Comparison of ENCODE assay signal across 10 cellular contexts in genomic region chr22:39292002-39292401, GRCh38. TPM values are rescaled to one million over a fixed set of nuclear protein-coding genes. Genes with fewer than 3 reads are reported as not detected.
A peak's percentile ranks its signal among the peaks of the same experiment; 100 is the strongest.
DNase-seq lines count a peak whose midpoint lies in the region; ATAC-seq and TF ChIP-seq lines count a peak whose summit lies in the region.
"Had no signal": no experiment of that assay in that cellular context is flagged by ENCODE, and none has a peak within 500 bp of the region (broad histone marks: within the 10 kb centered on the region; RNA-seq: fewer than 3 reads in every experiment).

No MANE protein-coding gene starts in this region.

- H3K36me3 ChIP-seq in SJSA1 = no peaks in the 10 kb centered on the region
- H3K36me3 ChIP-seq in heart left ventricle = no peaks in the 10 kb centered on the region
- no peaks in the 10 kb centered on the region for H3K36me3 ChIP-seq in parathyroid adenoma (ENCODE audit: control insufficient read depth, insufficient read depth, low read length)

- H3K27me3 ChIP-seq in SJSA1 (replicated peaks) (no peaks in the 10 kb centered on the region), heart left ventricle (no peaks in the 10 kb centered on the region), parathyroid adenoma (ENCODE audit: control insufficient read depth, insufficient read depth, low read length) (no peaks in the 10 kb centered on the region)

- H3K36me3 Mint-ChIP-seq in activated T-cell treated with anti-CD3 and anti-CD28 coated beads, Interleukin-2, amount 50 U/mL, for 72 hours (ENCODE audit: insufficient read depth in 2 of 2) = no peaks in the 10 kb centered on the region

- H3K4me1 Mint-ChIP-seq in activated T-cell treated with anti-CD3 and anti-CD28 coated beads, Interleukin-2, amount 50 U/mL, for 72 hours (ENCODE audit: low read depth) = peaks cover 8% of the 10 kb centered on the region

- TF ChIP-seq CTCF in 22Rv1 (IDR thresholded peaks at IDR 0.05) = no peak
- no peak for TF ChIP-seq CTCF in heart left ventricle (IDR thresholded peaks at IDR 0.05)
- no peak for TF ChIP-seq CTCF in parathyroid adenoma (IDR thresholded peaks at IDR 0.05)

- ATAC-seq in heart left ventricle = peak in 1 of 4 donors; percentile 2
- ATAC-seq in activated T-cell treated with anti-CD3 and anti-CD28 coated beads, Interleukin-2, amount 50 U/mL, for 72 hours (replicated peaks in 1 of 2) = no peak

- no peaks in the 10 kb centered on the region for H3K79me2 ChIP-seq in parathyroid adenoma

- H3K27ac Mint-ChIP-seq in activated T-cell treated with anti-CD3 and anti-CD28 coated beads, Interleukin-2, amount 50 U/mL, for 72 hours = no peak overlapping the region

- H3K27ac ChIP-seq in 22Rv1 = peak overlapping the region; percentile 72
- H3K27ac ChIP-seq in SJSA1 = peak overlapping the region; percentile 85
- H3K27ac ChIP-seq in heart left ventricle = peak overlapping the region; percentile 47 to 94 (median 84)
- peak overlapping the region; percentile 97 for H3K27ac ChIP-seq in parathyroid adenoma

- no peaks in the 10 kb centered on the region for H3K9me3 Mint-ChIP-seq in activated T-cell treated with anti-CD3 and anti-CD28 coated beads, Interleukin-2, amount 50 U/mL, for 72 hours

- H3K4me1 ChIP-seq in SJSA1 (replicated peaks) (peaks cover 52% of the 10 kb centered on the region), heart left ventricle (peaks cover 18 to 48% (median 34%) of the 10 kb centered on the region in 12 donors), parathyroid adenoma (peaks cover 35% of the 10 kb centered on the region)

- DNase-seq in SJSA1 (ENCODE audit: low read depth in 1 of 2, low spot score in 2 of 2) (peak in 1 of 2 experiments; percentile 92), heart left ventricle (no peak), NCI-H2171 treated with DMSO at 0.1 percent for 48 hours (lab: John Stamatoyannopoulos, UW) (no peak), DMS79 treated with DMSO at 0.1 percent for 48 hours (lab: John Stamatoyannopoulos, UW) (no peak), HUDEP-2 (lab: John Stamatoyannopoulos, UW; ENCODE audit: unreplicated experiment in 76 of 76) (no peak)
- no peak for DNase-seq in activated T-cell treated with anti-CD3 and anti-CD28 coated beads, Interleukin-2, amount 50 U/mL, for 72 hours
- DNase-seq: activated CD4-positive, CD25-positive, alpha-beta regulatory T cell; activated naive CD4-positive, alpha-beta T cell treated with Interleukin-2 at 50 U/mL for 16 hours had no signal

- H2AFZ ChIP-seq in parathyroid adenoma = peak overlapping the region; percentile 64

- H3K9ac ChIP-seq in parathyroid adenoma = no peak overlapping the region

- H3K27me3 Mint-ChIP-seq in activated T-cell treated with anti-CD3 and anti-CD28 coated beads, Interleukin-2, amount 50 U/mL, for 72 hours (ENCODE audit: low read depth) = peaks cover 5% of the 10 kb centered on the region

- peak overlapping the region; percentile 43 for H3K4me2 ChIP-seq in parathyroid adenoma (ENCODE audit: low read length)

- H3K9me3 ChIP-seq in SJSA1 (replicated peaks) (no peaks in the 10 kb centered on the region), heart left ventricle (no peaks in the 10 kb centered on the region), parathyroid adenoma (ENCODE audit: control insufficient read depth, low read length) (no peaks in the 10 kb centered on the region)

- intact Hi-C loops in heart left ventricle (cut with DNase I) = loop anchor here in 5 of 10 donors (2.0 to 5.0 kb wide), 4 partner anchors 13 to 55 kb away; partner anchors contain the start of gene PDGFB (in 2 of the 5)

- no peak overlapping the region for H3K4me3 ChIP-seq in SJSA1
- no peak overlapping the region for H3K4me3 ChIP-seq in heart left ventricle
- peak overlapping the region; percentile 20 for H3K4me3 ChIP-seq in parathyroid adenoma (ENCODE audit: low read depth, low read length)

- WGBS in heart left ventricle, 4 donors = 66 to 72% (median 69%) methylated on average over 17 to 21 of the region's 21 CpGs

- no peak overlapping the region for H3K4me3 Mint-ChIP-seq in activated T-cell treated with anti-CD3 and anti-CD28 coated beads, Interleukin-2, amount 50 U/mL, for 72 hours

- TF ChIP-seq POLR2A in heart left ventricle (IDR thresholded peaks at IDR 0.05) = no peak

RNA-seq across cellular contexts. Expression of gene RPL3, which starts 27.4 kb away (rescaled TPM):
- total RNA-seq in SJSA1 (2014; rRNA removed; shearing (Covaris generic)) = 1,074 and 1,435 TPM in 2 replicates
- 100 to 1,000 TPM; 237 to 911 (median 336) TPM for total RNA-seq in heart left ventricle
- polyA plus RNA-seq in heart left ventricle = 1,000 to 10,000 TPM in 1 of 2 donors, 100 to 1,000 TPM in 1; 329 to 1,765 TPM
- total RNA-seq in activated T-cell treated with anti-CD3 and anti-CD28 coated beads, Interleukin-2, amount 50 U/mL, for 72 hours = 1,000 to 10,000 TPM; 3,380 to 3,455 TPM

RNA-seq across cellular contexts. Expression of gene PDGFB, which starts 47.2 kb away (rescaled TPM):
- 0.13 TPM in 1 of 2 replicates, not detected in the other for total RNA-seq in SJSA1 (2014; rRNA removed; shearing (Covaris generic))
- 10 to 100 TPM; 15.2 to 43.7 (median 21.8) TPM for total RNA-seq in heart left ventricle
- 10 to 100 TPM in 1 of 2 donors, 1 to 10 TPM in 1; 9.0 to 21.3 TPM for polyA plus RNA-seq in heart left ventricle
- 1 to 10 TPM; 2.9 to 4.6 TPM for total RNA-seq in activated T-cell treated with anti-CD3 and anti-CD28 coated beads, Interleukin-2, amount 50 U/mL, for 72 hours

RNA-seq across cellular contexts. Expression of gene SYNGR1, which starts 57.8 kb away (rescaled TPM):
- 8.4 and 18.6 TPM in 2 replicates for total RNA-seq in SJSA1 (2014; rRNA removed; shearing (Covaris generic))
- 10 to 100 TPM; 20.0 to 49.9 (median 38.6) TPM for total RNA-seq in heart left ventricle
- 10 to 100 TPM; 39.3 to 41.9 TPM for polyA plus RNA-seq in heart left ventricle
- 1 to 10 TPM; 4.4 to 5.3 TPM for total RNA-seq in activated T-cell treated with anti-CD3 and anti-CD28 coated beads, Interleukin-2, amount 50 U/mL, for 72 hours
